Comparison of ENCODE assay signal across 1 cellular context in the genomic region with DNA sequence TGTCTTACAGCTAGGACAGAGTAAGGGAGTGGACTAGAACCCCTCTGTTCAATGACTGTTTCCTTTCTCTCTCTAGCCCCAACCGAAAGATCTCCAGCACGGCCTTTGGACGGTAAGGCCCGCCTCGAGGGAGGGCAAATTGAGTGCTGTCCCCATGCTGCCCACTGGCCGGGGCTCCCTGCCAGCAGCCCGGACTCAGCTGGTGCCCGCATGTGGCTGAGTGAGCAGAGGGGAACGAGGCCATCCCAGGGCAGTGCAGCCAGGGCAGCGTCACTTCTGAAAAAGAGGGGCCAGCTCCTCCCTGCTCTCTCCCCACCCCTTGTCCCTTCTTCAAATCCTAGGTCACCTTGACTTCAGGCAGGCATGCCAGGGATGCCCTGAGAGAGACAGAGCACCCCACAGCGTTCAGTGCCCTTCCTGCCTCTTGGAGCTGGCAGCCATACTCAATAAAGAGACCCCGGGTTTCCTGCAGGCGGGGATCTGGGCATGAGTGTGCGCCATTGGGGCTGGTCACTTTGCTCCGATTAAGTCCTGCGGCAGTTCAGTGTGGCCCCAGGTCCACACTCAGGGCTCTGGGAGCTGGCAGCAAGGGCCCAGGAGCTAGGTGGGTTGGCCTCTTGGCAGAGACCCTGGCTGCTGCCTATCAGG.
TF ChIP-seq lines count a peak whose summit lies in the region.

No MANE protein-coding gene starts in this region.

TF ChIP-seq in HepG2, 621 proteins besides CTCF, POLR2A, EP300 and RAD21 (continued from another document):
- TF ChIP-seq, protein P1, sequence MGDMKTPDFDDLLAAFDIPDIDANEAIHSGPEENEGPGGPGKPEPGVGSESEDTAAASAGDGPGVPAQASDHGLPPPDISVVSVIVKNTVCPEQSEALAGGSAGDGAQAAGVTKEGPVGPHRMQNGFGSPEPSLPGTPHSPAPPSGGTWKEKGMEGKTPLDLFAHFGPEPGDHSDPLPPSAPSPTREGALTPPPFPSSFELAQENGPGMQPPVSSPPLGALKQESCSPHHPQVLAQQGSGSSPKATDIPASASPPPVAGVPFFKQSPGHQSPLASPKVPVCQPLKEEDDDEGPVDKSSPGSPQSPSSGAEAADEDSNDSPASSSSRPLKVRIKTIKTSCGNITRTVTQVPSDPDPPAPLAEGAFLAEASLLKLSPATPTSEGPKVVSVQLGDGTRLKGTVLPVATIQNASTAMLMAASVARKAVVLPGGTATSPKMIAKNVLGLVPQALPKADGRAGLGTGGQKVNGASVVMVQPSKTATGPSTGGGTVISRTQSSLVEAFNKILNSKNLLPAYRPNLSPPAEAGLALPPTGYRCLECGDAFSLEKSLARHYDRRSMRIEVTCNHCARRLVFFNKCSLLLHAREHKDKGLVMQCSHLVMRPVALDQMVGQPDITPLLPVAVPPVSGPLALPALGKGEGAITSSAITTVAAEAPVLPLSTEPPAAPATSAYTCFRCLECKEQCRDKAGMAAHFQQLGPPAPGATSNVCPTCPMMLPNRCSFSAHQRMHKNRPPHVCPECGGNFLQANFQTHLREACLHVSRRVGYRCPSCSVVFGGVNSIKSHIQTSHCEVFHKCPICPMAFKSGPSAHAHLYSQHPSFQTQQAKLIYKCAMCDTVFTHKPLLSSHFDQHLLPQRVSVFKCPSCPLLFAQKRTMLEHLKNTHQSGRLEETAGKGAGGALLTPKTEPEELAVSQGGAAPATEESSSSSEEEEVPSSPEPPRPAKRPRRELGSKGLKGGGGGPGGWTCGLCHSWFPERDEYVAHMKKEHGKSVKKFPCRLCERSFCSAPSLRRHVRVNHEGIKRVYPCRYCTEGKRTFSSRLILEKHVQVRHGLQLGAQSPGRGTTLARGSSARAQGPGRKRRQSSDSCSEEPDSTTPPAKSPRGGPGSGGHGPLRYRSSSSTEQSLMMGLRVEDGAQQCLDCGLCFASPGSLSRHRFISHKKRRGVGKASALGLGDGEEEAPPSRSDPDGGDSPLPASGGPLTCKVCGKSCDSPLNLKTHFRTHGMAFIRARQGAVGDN (CRISPR knock-in tag; IDR thresholded peaks at IDR 0.05): peak; percentile 18; the same call in 1 of the 2 replicates
